ENCODE assay signal across 28 cellular contexts in the genomic region with DNA sequence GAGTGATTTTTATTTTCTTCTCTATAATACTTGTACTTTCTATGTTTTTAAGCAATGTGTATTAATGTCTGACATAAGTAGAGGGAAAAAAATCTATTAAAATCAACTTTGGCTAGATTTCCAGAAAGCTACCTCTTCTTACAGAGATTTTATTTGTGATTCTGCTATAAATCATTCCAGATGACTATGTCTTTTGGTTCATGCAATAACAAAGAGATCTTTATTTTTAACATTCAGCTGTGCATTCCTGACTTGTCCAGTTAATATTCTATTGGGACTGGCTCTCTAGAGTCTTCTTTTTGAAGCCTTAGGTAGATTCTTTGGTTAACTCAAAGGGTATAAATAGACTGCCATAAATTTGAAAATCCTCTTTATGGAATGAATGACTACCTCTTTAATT.
"Had no signal": no experiment of that assay in that cellular context is flagged by ENCODE, and none has a peak within 500 bp of the region (broad histone marks: within the 10 kb centered on the region; RNA-seq: fewer than 3 reads in every experiment).

No MANE protein-coding gene starts in this region.

- H3K4me3 ChIP-seq: ascending aorta, cardiac muscle cell, heart left ventricle, left lung, lower lobe of right lung, right atrium auricular region, spleen, transverse colon had no signal

- H3K27ac ChIP-seq: ascending aorta, cardiac muscle cell, heart left ventricle, left lung, lower lobe of right lung, right atrium auricular region, spleen, transverse colon, WERI-Rb-1 had no signal

- H3K27me3 Mint-ChIP-seq: activated naive CD8-positive, alpha-beta T cell treated with anti-CD3 and anti-CD28 coated beads for 36 hours; brain; effector memory CD8-positive, alpha-beta T cell; natural killer cell treated with Interleukin-12 subunit alpha and Interleukin-12 subunit beta and Interleukin-15 and Interleukin-18, amount 100 ng/mL, for 72 hours had no signal

- H3K9me3 Mint-ChIP-seq: activated naive CD4-positive, alpha-beta T cell treated with anti-CD3 and anti-CD28 coated beads for 36 hours; activated naive CD8-positive, alpha-beta T cell treated with anti-CD3 and anti-CD28 coated beads for 36 hours; natural killer cell treated with Interleukin-12 subunit alpha and Interleukin-12 subunit beta and Interleukin-15 and Interleukin-18, amount 100 ng/mL, for 72 hours; T-helper 1 cell treated with Interleukin-12 subunit alpha and Interleukin-12 subunit beta and Interleukin-4 antibody, amounts not matched to agents 30 μg/mL and 1 μg/mL, for 36 hours had no signal

- H3K36me3 Mint-ChIP-seq: activated naive CD8-positive, alpha-beta T cell treated with anti-CD3 and anti-CD28 coated beads for 36 hours; brain; immature natural killer cell; natural killer cell treated with Interleukin-12 subunit alpha and Interleukin-12 subunit beta and Interleukin-15 and Interleukin-18, amount 100 ng/mL, for 72 hours had no signal

- H3K27me3 ChIP-seq: ascending aorta, cardiac muscle cell, heart left ventricle, left lung, right atrium auricular region, spleen, transverse colon had no signal

- H3K4me1 Mint-ChIP-seq: activated naive CD8-positive, alpha-beta T cell treated with anti-CD3 and anti-CD28 coated beads for 36 hours; immature natural killer cell had no signal

- DNase-seq: activated CD4-positive, alpha-beta T cell treated with anti-CD3 and anti-CD28 coated beads for 48 hours; activated CD4-positive, alpha-beta T cell treated with anti-CD3 and anti-CD28 coated beads, Interleukin-2, amount 50 U/mL, for 48 hours; activated CD8-positive, alpha-beta memory T cell treated with anti-CD3 and anti-CD28 coated beads for 24 hours; activated effector memory CD4-positive, alpha-beta T cell treated with Interleukin-2 at 50 U/mL for 16 hours; activated naive CD4-positive, alpha-beta T cell treated with anti-CD3 and anti-CD28 coated beads for 36 hours; activated naive CD8-positive, alpha-beta T cell treated with anti-CD3 and anti-CD28 coated beads for 36 hours; cerebellar nuclear complex; cortex of kidney; effector memory CD8-positive, alpha-beta T cell; heart left ventricle; hypothalamus; immature natural killer cell; kidney; left lung; lower lobe of right lung; mesenchymal stem cell; spleen; stimulated activated naive CD4-positive, alpha-beta T cell treated with Interleukin-2 at 50 U/mL for 16 hours; T-helper 9 cell; transverse colon; WERI-Rb-1 had no signal

- H3K4me1 ChIP-seq: ascending aorta, heart left ventricle, left lung, lower lobe of right lung, right atrium auricular region, spleen, transverse colon had no signal

- H3K36me3 ChIP-seq: ascending aorta, cardiac muscle cell, heart left ventricle, left lung, lower lobe of right lung, right atrium auricular region, spleen, transverse colon, WERI-Rb-1 had no signal

- H3K4me3 Mint-ChIP-seq: activated naive CD4-positive, alpha-beta T cell treated with anti-CD3 and anti-CD28 coated beads for 36 hours; activated naive CD8-positive, alpha-beta T cell treated with anti-CD3 and anti-CD28 coated beads for 36 hours; brain; effector memory CD8-positive, alpha-beta T cell; immature natural killer cell; natural killer cell treated with Interleukin-12 subunit alpha and Interleukin-12 subunit beta and Interleukin-15 and Interleukin-18, amount 100 ng/mL, for 72 hours; T-helper 1 cell treated with Interleukin-12 subunit alpha and Interleukin-12 subunit beta and Interleukin-4 antibody, amounts not matched to agents 30 μg/mL and 1 μg/mL, for 36 hours had no signal

- ATAC-seq: activated CD4-positive, CD25-positive, alpha-beta regulatory T cell treated with anti-CD3 and anti-CD28 coated beads, Interleukin-2, amount 50 U/mL, for 24 hours; effector memory CD8-positive, alpha-beta T cell; heart left ventricle; left lung; lower lobe of right lung; natural killer cell treated with Interleukin-12 subunit alpha and Interleukin-12 subunit beta and Interleukin-15 and Interleukin-18, amount 100 ng/mL, for 72 hours had no signal

- H3K27ac Mint-ChIP-seq: activated naive CD4-positive, alpha-beta T cell treated with anti-CD3 and anti-CD28 coated beads for 36 hours; activated naive CD8-positive, alpha-beta T cell treated with anti-CD3 and anti-CD28 coated beads for 36 hours; brain; effector memory CD8-positive, alpha-beta T cell; immature natural killer cell; natural killer cell treated with Interleukin-12 subunit alpha and Interleukin-12 subunit beta and Interleukin-15 and Interleukin-18, amount 100 ng/mL, for 72 hours; T-helper 1 cell treated with Interleukin-12 subunit alpha and Interleukin-12 subunit beta and Interleukin-4 antibody, amounts not matched to agents 30 μg/mL and 1 μg/mL, for 36 hours had no signal

- H3K9me3 ChIP-seq: ascending aorta, lower lobe of right lung, right atrium auricular region, transverse colon had no signal
